Comparison of ENCODE assay signal across 18 cellular contexts in genomic region chr15:33074942-33075341, GRCh38.
A peak's percentile ranks its signal among the peaks of the same experiment; 100 is the strongest.
DNase-seq lines count a peak whose midpoint lies in the region; ATAC-seq and TF ChIP-seq lines count a peak whose summit lies in the region.
"Had no signal": no experiment of that assay in that cellular context is flagged by ENCODE, and none has a peak within 500 bp of the region (broad histone marks: within the 10 kb centered on the region; RNA-seq: fewer than 3 reads in every experiment).

No MANE protein-coding gene starts in this region.

- H3K27ac ChIP-seq in colonic mucosa: no peak overlapping the region
- H3K27ac ChIP-seq in trophoblast cell (ENCODE audit: low read depth, low read length): no peak overlapping the region
- H3K27ac ChIP-seq: adrenal gland, coronary artery, neutrophil, vagina had no signal

- intact Hi-C loops in colonic mucosa (cut with DNase I): loop anchor here (5.0 kb wide), 1 partner anchor 53 kb away; no protein-coding TSS in a partner anchor

- H4K91ac ChIP-seq in trophoblast cell (ENCODE audit: low read depth, low read length): no peak overlapping the region

- no peak overlapping the region for H3K4me3 ChIP-seq in Loucy (ENCODE audit: low read length, poor library complexity, severe bottlenecking)
- no peak overlapping the region for H3K4me3 ChIP-seq in colonic mucosa
- H3K4me3 ChIP-seq in trophoblast cell (ENCODE audit: low read depth, low read length): no peak overlapping the region
- H3K4me3 ChIP-seq: adrenal gland, coronary artery, K562, smooth muscle cell, vagina had no signal

- no peak overlapping the region for H2BK12ac ChIP-seq in trophoblast cell (ENCODE audit: low read length)

- H3K18ac ChIP-seq in trophoblast cell (ENCODE audit: low read length): no peak overlapping the region

- no peak overlapping the region for H4K12ac ChIP-seq in trophoblast cell (ENCODE audit: low read depth, low read length)

- peak; percentile 59 for TF ChIP-seq CTCF in Loucy (conservative IDR thresholded peaks at IDR 0.05; ENCODE audit: low read length)
- TF ChIP-seq CTCF in colonic mucosa (IDR thresholded peaks at IDR 0.05): peak; percentile 31

- H3K36me3 ChIP-seq in Loucy (ENCODE audit: insufficient read depth, low read length) (no peaks in the 10 kb centered on the region), colonic mucosa (no peaks in the 10 kb centered on the region), trophoblast cell (ENCODE audit: control insufficient read depth in 1 of 2, insufficient read depth in 2 of 2, low read length in 2 of 2) (no peaks in the 10 kb centered on the region)
- H3K36me3 ChIP-seq: adrenal gland, neutrophil, vagina had no signal

- H3K9me2 ChIP-seq in Loucy (replicated peaks; ENCODE audit: low read depth, low read length): no peaks in the 10 kb centered on the region

- H3K4me2 ChIP-seq in Loucy (ENCODE audit: low read depth, low read length, poor library complexity, severe bottlenecking): no peak overlapping the region
- no peak overlapping the region for H3K4me2 ChIP-seq in trophoblast cell (ENCODE audit: low read length)
- H3K4me2 ChIP-seq: smooth muscle cell had no signal

- H3K4ac ChIP-seq in trophoblast cell (ENCODE audit: low read depth, low read length): no peak overlapping the region

- DNase-seq in SHP77 (lab: John Stamatoyannopoulos, UW) (peak; percentile 24 to 32), SHP77 treated with DMSO at 0.1 percent for 48 hours (lab: John Stamatoyannopoulos, UW) (no peak), colonic mucosa (no peak), trophoblast cell (peak; percentile 18 to 54), NCI-H226 (no peak), anterior cingulate cortex (lab: John Stamatoyannopoulos, UW) (no peak)
- DNase-seq: activated CD4-positive, alpha-beta memory T cell treated with anti-CD3 and anti-CD28 coated beads for 36 hours; adrenal gland; H7; NCI-H526 treated with DMSO at 0.1 percent for 48 hours; stimulated activated naive CD4-positive, alpha-beta T cell treated with Interleukin-2 at 50 U/mL for 16 hours had no signal

- H3K23ac ChIP-seq in trophoblast cell (ENCODE audit: low read length): no peak overlapping the region

- H4K20me1 ChIP-seq in Loucy (ENCODE audit: insufficient read depth, low read length, poor library complexity, severe bottlenecking): no peaks in the 10 kb centered on the region

- H3K9ac ChIP-seq in Loucy (ENCODE audit: low read depth, low read length, poor library complexity, severe bottlenecking) (no peak overlapping the region), colonic mucosa (ENCODE audit: low read depth in 2 of 2, low read length in 2 of 2) (no peak overlapping the region), trophoblast cell (ENCODE audit: low read length) (no peak overlapping the region)

- H2AFZ ChIP-seq in Loucy (ENCODE audit: low read length): no peak overlapping the region
- H2AFZ ChIP-seq in trophoblast cell (ENCODE audit: insufficient read depth, low read length, poor library complexity): no peak overlapping the region

- no peak for ATAC-seq in GM18520 (IDR thresholded peaks at IDR 0.05; ENCODE audit: unreplicated experiment)
- ATAC-seq: K562 had no signal

- no peak overlapping the region for H4K8ac ChIP-seq in trophoblast cell (ENCODE audit: low read depth, low read length)

- no peak overlapping the region for H3K14ac ChIP-seq in trophoblast cell (ENCODE audit: low read length)

- H3K9me3 ChIP-seq in Loucy (ENCODE audit: insufficient read depth, low read depth, low read length) (no peaks in the 10 kb centered on the region), colonic mucosa (no peaks in the 10 kb centered on the region), trophoblast cell (ENCODE audit: insufficient read depth, low read depth, low read length) (no peaks in the 10 kb centered on the region)
- H3K9me3 ChIP-seq: adrenal gland, neutrophil, vagina had no signal

- no peaks in the 10 kb centered on the region for H3K79me2 ChIP-seq in Loucy (ENCODE audit: insufficient read depth, low read length)
- H3K79me2 ChIP-seq in trophoblast cell (ENCODE audit: control insufficient read depth, insufficient read depth, low read length, poor library complexity): no peaks in the 10 kb centered on the region

- H3K4me1 ChIP-seq in Loucy (ENCODE audit: insufficient read depth, low read length, poor library complexity, severe bottlenecking) (no peaks in the 10 kb centered on the region), colonic mucosa (no peaks in the 10 kb centered on the region), trophoblast cell (ENCODE audit: control insufficient read depth in 1 of 2, insufficient read depth in 2 of 2, low read length in 2 of 2) (no peaks in the 10 kb centered on the region)
- H3K4me1 ChIP-seq: adrenal gland, vagina had no signal

- no CpG with 5 or more reads among the region's 3 CpGs for WGBS in trophoblast cell (ENCODE audit: extremely low coverage, insufficient coverage, insufficient read length)

- H3K27me3 ChIP-seq in Loucy (ENCODE audit: insufficient read depth, low read length, poor library complexity, severe bottlenecking) (no peaks in the 10 kb centered on the region), colonic mucosa (no peaks in the 10 kb centered on the region), trophoblast cell (ENCODE audit: insufficient read depth, low read length) (no peaks in the 10 kb centered on the region)
- H3K27me3 ChIP-seq: adrenal gland, vagina had no signal

- no peak overlapping the region for H2AK5ac ChIP-seq in trophoblast cell (ENCODE audit: low read length)

- H2BK5ac ChIP-seq in trophoblast cell (ENCODE audit: low read depth, low read length, poor library complexity): no peak overlapping the region

- no peak overlapping the region for H2BK120ac ChIP-seq in trophoblast cell (ENCODE audit: insufficient read depth, low read length, poor library complexity)

- H3K79me1 ChIP-seq in trophoblast cell (ENCODE audit: low read length): no peaks in the 10 kb centered on the region

- no peaks in the 10 kb centered on the region for H3F3A ChIP-seq in Loucy (ENCODE audit: low read depth)

Comparison
In these comparisons a context has a peak if more than half of its experiments do, and no peak if none do; other contexts are left out.
1. DNase-seq: peak in SHP77 (2 of 2) and trophoblast cell (2 of 2); none in SHP77 treated with DMSO at 0.1 percent for 48 hours (single experiment), colonic mucosa (single experiment), NCI-H226 (single experiment) and anterior cingulate cortex (0 of 58).